In the genomic region with DNA sequence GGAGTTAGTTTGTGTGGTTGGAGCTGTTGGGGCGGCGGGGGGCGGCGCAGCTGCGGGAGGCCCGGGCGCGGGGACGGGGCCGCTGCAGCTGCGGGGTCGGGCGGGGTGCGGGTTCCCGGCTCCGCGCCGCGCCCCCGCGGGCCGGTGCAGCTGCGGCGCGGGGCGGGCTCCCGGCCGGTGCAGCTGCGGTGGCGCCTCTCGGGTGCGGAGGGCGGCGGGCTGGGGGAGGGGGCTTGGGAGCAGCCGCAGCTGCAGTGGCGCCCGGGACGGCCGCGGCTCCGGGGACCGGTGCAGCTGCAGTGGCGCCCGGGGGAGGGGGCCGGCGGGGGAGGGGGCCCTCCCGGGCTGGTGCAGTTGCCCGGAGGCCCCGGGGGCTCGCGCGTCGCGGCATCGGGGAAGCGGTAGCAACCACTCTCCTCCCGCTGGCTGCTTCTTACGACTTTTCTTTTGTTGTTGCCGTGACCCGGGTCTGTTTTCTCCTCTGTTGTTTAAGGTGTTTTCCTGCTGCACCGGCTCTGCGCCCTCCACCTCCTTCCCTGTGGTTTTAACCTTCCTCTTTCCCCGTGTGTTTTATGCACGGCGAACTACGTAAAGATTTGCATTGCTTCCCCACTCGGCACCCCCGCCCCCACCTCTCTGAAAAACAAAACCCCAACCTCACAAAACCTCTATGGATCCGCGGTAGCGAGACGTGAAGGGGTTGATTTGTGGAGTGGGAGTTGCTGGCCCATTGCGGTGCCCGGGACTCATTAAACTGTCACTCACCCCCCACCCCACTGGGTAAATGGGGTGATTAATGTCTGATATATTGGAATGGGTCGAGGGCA, we compare ENCODE assay signal across 8 cellular contexts. TPM values are rescaled to one million over a fixed set of nuclear protein-coding genes. Genes with fewer than 3 reads are reported as not detected.
A peak's percentile ranks its signal among the peaks of the same experiment; 100 is the strongest.
DNase-seq lines count a peak whose midpoint lies in the region; ATAC-seq lines count a peak whose summit lies in the region.

No MANE protein-coding gene starts in this region.

- no peaks in the 10 kb centered on the region for H3K27me3 Mint-ChIP-seq in activated CD4-positive, alpha-beta T cell treated with anti-CD3 and anti-CD28 coated beads for 36 hours

- H3K36me3 ChIP-seq in ES-I3 (ENCODE audit: insufficient read depth, low read length), result no peaks in the 10 kb centered on the region

- CTCF ChIA-PET in activated CD4-positive, alpha-beta T cell treated with anti-CD3 and anti-CD28 coated beads for 36 hours (lab: Charles Lee), result interaction anchor here (1.3 kb wide), 1 partner anchor 12 kb away, joined by 4 read pairs; no protein-coding TSS in a partner anchor

- peaks cover 2% of the 10 kb centered on the region for H3K36me3 Mint-ChIP-seq in activated CD4-positive, alpha-beta T cell treated with anti-CD3 and anti-CD28 coated beads for 36 hours (ENCODE audit: low read depth)

- H3K27ac Mint-ChIP-seq in activated CD4-positive, alpha-beta T cell treated with anti-CD3 and anti-CD28 coated beads for 36 hours, result peak overlapping the region; percentile 86

- ATAC-seq in activated CD4-positive, alpha-beta T cell treated with anti-CD3 and anti-CD28 coated beads for 36 hours, result no peak
- ATAC-seq in GM21528 (IDR thresholded peaks at IDR 0.05; ENCODE audit: low FRiP score, unreplicated experiment), result no peak
- ATAC-seq in esophagus mucosa, result no peak

- DNase-seq in NAMALWA (ENCODE audit: low spot score), result peak; percentile 80
- peak; percentile 64 for DNase-seq in activated CD4-positive, alpha-beta T cell treated with anti-CD3 and anti-CD28 coated beads for 36 hours
- peak; percentile 75 for DNase-seq in ecto neural progenitor cell (ENCODE audit: low spot score)
- DNase-seq in medulla oblongata (ENCODE audit: extremely low spot score), result peak; percentile 58
- DNase-seq in stimulated activated naive CD4-positive, alpha-beta T cell (lab: John Stamatoyannopoulos, UW), result peak; percentile 65 to 74 (median 72)

- no peaks in the 10 kb centered on the region for H3K9me3 ChIP-seq in ES-I3 (ENCODE audit: control insufficient read depth, insufficient read depth, low read length)

- H3K9me3 Mint-ChIP-seq in activated CD4-positive, alpha-beta T cell treated with anti-CD3 and anti-CD28 coated beads for 36 hours (ENCODE audit: low read depth), result no peaks in the 10 kb centered on the region

- H3K9ac ChIP-seq in ES-I3 (ENCODE audit: low read depth, low read length), result peak overlapping the region; percentile 91

- POLR2A ChIA-PET in activated CD4-positive, alpha-beta T cell treated with anti-CD3 and anti-CD28 coated beads for 36 hours (lab: Charles Lee), result no interaction called here

- H3K4me1 Mint-ChIP-seq in activated CD4-positive, alpha-beta T cell treated with anti-CD3 and anti-CD28 coated beads for 36 hours, result peaks cover 35% of the 10 kb centered on the region

- peak overlapping the region; percentile 96 for H3K4me3 Mint-ChIP-seq in activated CD4-positive, alpha-beta T cell treated with anti-CD3 and anti-CD28 coated beads for 36 hours

- peaks cover 28% of the 10 kb centered on the region; the same call in 1 of the 2 replicates for H3K4me1 ChIP-seq in ES-I3 (ENCODE audit: insufficient read depth, low read length)

- intact Hi-C loops in activated CD4-positive, alpha-beta T cell treated with anti-CD3 and anti-CD28 coated beads for 36 hours (cut with DNase I, micrococcal nuclease), result loop anchor here (2.0 to 10.0 kb wide), 8 partner anchors 199 to 815 kb away; a partner anchor contains a TSS

RNA-seq across cellular contexts. Expression of a gene that starts 1.7 kb away (rescaled TPM):
- 1 to 10 TPM; 5.0 to 5.3 TPM for total RNA-seq in activated CD4-positive, alpha-beta T cell treated with anti-CD3 and anti-CD28 coated beads for 36 hours
- total RNA-seq in esophagus mucosa, result 3.1 TPM
